In genomic region chr16:2081685-2082084, GRCh38 we compare ENCODE assay signal across 15 cellular contexts. TPM values are rescaled to one million over a fixed set of nuclear protein-coding genes. Genes with fewer than 3 reads are reported as not detected.
A peak's percentile ranks its signal among the peaks of the same experiment; 100 is the strongest.
DNase-seq lines count a peak whose midpoint lies in the region; ATAC-seq and TF ChIP-seq lines count a peak whose summit lies in the region.
"Had no signal": no experiment of that assay in that cellular context is flagged by ENCODE, and none has a peak within 500 bp of the region (broad histone marks: within the 10 kb centered on the region; RNA-seq: fewer than 3 reads in every experiment).

No MANE protein-coding gene starts in this region.

- H3K27me3 Mint-ChIP-seq in nephron (ENCODE audit: low read depth) (no peaks in the 10 kb centered on the region), osteocyte (ENCODE audit: unreplicated experiment) (no peaks in the 10 kb centered on the region)

- no peaks in the 10 kb centered on the region for H3K27me3 ChIP-seq in heart left ventricle
- H3K27me3 ChIP-seq in right atrium auricular region: no peaks in the 10 kb centered on the region
- H3K27me3 ChIP-seq in esophagus squamous epithelium: no peaks in the 10 kb centered on the region
- H3K27me3 ChIP-seq in vagina: no peaks in the 10 kb centered on the region
- H3K27me3 ChIP-seq: dorsolateral prefrontal cortex had no signal

- ATAC-seq in heart left ventricle: peak; percentile 16 to 44 (median 18)
- ATAC-seq: HCT116, psoas muscle had no signal

- H3K36me3 Mint-ChIP-seq in nephron (ENCODE audit: low read depth) (peaks cover 21% of the 10 kb centered on the region), osteocyte (ENCODE audit: unreplicated experiment) (peaks cover 14% of the 10 kb centered on the region)

- H3K27ac Mint-ChIP-seq in nephron: peak overlapping the region; percentile 97 to 98 (median 98)
- no peak overlapping the region for H3K27ac Mint-ChIP-seq in osteocyte (ENCODE audit: unreplicated experiment)

- in situ Hi-C loops in G401 (cut with HindIII; ENCODE audit: low sequenced_read_pairs): no loop called here

- peak overlapping the region in 10 of 12 donors; percentile 9 to 75 (median 54) for H3K27ac ChIP-seq in heart left ventricle
- H3K27ac ChIP-seq in right atrium auricular region: no peak overlapping the region
- peak overlapping the region in 3 of 4 donors; percentile 60 to 61 (median 60) for H3K27ac ChIP-seq in esophagus squamous epithelium
- peak overlapping the region; percentile 47 for H3K27ac ChIP-seq in vagina
- H3K27ac ChIP-seq: A549, psoas muscle had no signal

- H3K4me3 Mint-ChIP-seq in nephron: no peak overlapping the region
- no peak overlapping the region for H3K4me3 Mint-ChIP-seq in osteocyte (ENCODE audit: unreplicated experiment)

- 62 to 71% (median 66%) methylated on average over 15 to 17 of the region's 17 CpGs; no CpG with 5 or more reads in 1 of the 4 donors for WGBS in heart left ventricle, 4 donors
- WGBS in esophagus squamous epithelium, 2 donors: 67% methylated on average over 3 of the region's 17 CpGs; no CpG with 5 or more reads in 1 of the 2 donors

- TF ChIP-seq CTCF in heart left ventricle (IDR thresholded peaks at IDR 0.05) (no peak), right atrium auricular region (IDR thresholded peaks at IDR 0.05) (no peak), esophagus squamous epithelium (IDR thresholded peaks at IDR 0.05) (no peak), nephron (IDR thresholded peaks at IDR 0.05; ENCODE audit: unreplicated experiment in 3 of 3) (no peak), vagina (IDR thresholded peaks at IDR 0.05) (no peak), osteocyte (IDR thresholded peaks at IDR 0.05) (no peak)

- TF ChIP-seq POLR2A in heart left ventricle (IDR thresholded peaks at IDR 0.05) (no peak), esophagus squamous epithelium (IDR thresholded peaks at IDR 0.05) (no peak), vagina (IDR thresholded peaks at IDR 0.05) (no peak)

- intact Hi-C loops in heart left ventricle (cut with DNase I) (loop anchor here in 3 of 10 donors (5.0 to 10.0 kb wide), 2 partner anchors 57 to 59 kb away; partner anchors contain the start of gene NHERF2 (in 2 of the 3)), esophagus squamous epithelium (cut with DNase I) (no loop called here), vagina (cut with DNase I) (no loop called here)

- H3K9me3 Mint-ChIP-seq in nephron: no peaks in the 10 kb centered on the region
- H3K9me3 Mint-ChIP-seq in osteocyte (ENCODE audit: unreplicated experiment): no peaks in the 10 kb centered on the region

- H3K4me3 ChIP-seq in heart left ventricle (no peak overlapping the region), right atrium auricular region (no peak overlapping the region), esophagus squamous epithelium (no peak overlapping the region), vagina (no peak overlapping the region)
- H3K4me3 ChIP-seq: A549, dorsolateral prefrontal cortex, psoas muscle had no signal

- DNase-seq in heart left ventricle (peak in 2 of 5 donors; percentile 58 to 65), right atrium auricular region (ENCODE audit: low spot score) (no peak), esophagus squamous epithelium (lab: John Stamatoyannopoulos, UW) (no peak), vagina (ENCODE audit: extremely low spot score in 2 of 2) (no peak), osteocyte (ENCODE audit: extremely low spot score, unreplicated experiment) (no peak), G401 (ENCODE audit: low spot score) (no peak), SHP77 treated with DMSO at 0.1 percent for 48 hours (lab: John Stamatoyannopoulos, UW) (no peak)
- DNase-seq: Calu3, NCI-H1436, NCI-H748 treated with DMSO at 0.1 percent for 48 hours, psoas muscle had no signal

- no peaks in the 10 kb centered on the region for H3K9me3 ChIP-seq in heart left ventricle
- no peaks in the 10 kb centered on the region for H3K9me3 ChIP-seq in right atrium auricular region
- no peaks in the 10 kb centered on the region for H3K9me3 ChIP-seq in esophagus squamous epithelium
- H3K9me3 ChIP-seq in vagina: no peaks in the 10 kb centered on the region
- H3K9me3 ChIP-seq: A549, psoas muscle had no signal

- H3K36me3 ChIP-seq in heart left ventricle (peaks cover 0 to 95% (median 63%) of the 10 kb centered on the region in 9 donors), right atrium auricular region (peaks cover 26% of the 10 kb centered on the region), esophagus squamous epithelium (peaks cover 23 to 100% (median 38%) of the 10 kb centered on the region in 3 donors), vagina (peaks cover 0 to 49% of the 10 kb centered on the region in 2 donors)

- H3K4me1 Mint-ChIP-seq in nephron (peaks cover 11% of the 10 kb centered on the region), osteocyte (ENCODE audit: unreplicated experiment) (peaks cover 8% of the 10 kb centered on the region)

- H3K4me1 ChIP-seq in heart left ventricle (peaks cover 5 to 32% (median 22%) of the 10 kb centered on the region in 12 donors), right atrium auricular region (peaks cover 0 to 21% of the 10 kb centered on the region in 2 donors), esophagus squamous epithelium (peaks cover 13 to 54% (median 21%) of the 10 kb centered on the region in 3 donors), vagina (peaks cover 46% of the 10 kb centered on the region)
- H3K4me1 ChIP-seq: A549, psoas muscle had no signal

RNA-seq across cellular contexts. Expression of gene TSC2, which starts 33.9 kb away (rescaled TPM):
- 10 to 100 TPM; 48.4 to 94.5 (median 70.4) TPM for total RNA-seq in heart left ventricle
- polyA plus RNA-seq in heart left ventricle: 10 to 100 TPM; 33.3 to 44.8 TPM
- total RNA-seq in right atrium auricular region: 10 to 100 TPM; 42.4 to 43.2 TPM
- 10 to 100 TPM; 22.8 to 79.7 (median 41.2) TPM for total RNA-seq in esophagus squamous epithelium
- total RNA-seq in vagina: 78.6 TPM
- 183 and 194 TPM in 2 replicates for total RNA-seq in osteocyte
- 23.3 and 36.4 TPM in 2 replicates for total RNA-seq in G401 (2014; rRNA removed; shearing (Covaris generic))

RNA-seq across cellular contexts. Expression of gene NTHL1, which starts 34.1 kb away (rescaled TPM):
- total RNA-seq in heart left ventricle (10 to 100 TPM in 7 of 9 donors, 1 to 10 TPM in 2; 9.0 to 25.0 (median 11.7) TPM), right atrium auricular region (10 to 100 TPM; 10.3 to 17.7 TPM), esophagus squamous epithelium (10 to 100 TPM in 2 of 4 donors, 1 to 10 TPM in 2; 7.8 to 26.0 (median 10.0) TPM), vagina (28.5 TPM), osteocyte (22.2 and 24.3 TPM in 2 replicates)
- polyA plus RNA-seq in heart left ventricle: 10 to 100 TPM; 13.1 to 32.3 TPM
- total RNA-seq in G401 (2014; rRNA removed; shearing (Covaris generic)): 25.2 and 36.6 TPM in 2 replicates

RNA-seq across cellular contexts. Expression of gene PKD1, which starts 54.0 kb away (rescaled TPM):
- total RNA-seq in heart left ventricle: 100 to 1,000 TPM in 6 of 9 donors, 10 to 100 TPM in 3; 64.9 to 441 (median 110) TPM
- polyA plus RNA-seq in heart left ventricle: 100 to 1,000 TPM in 1 of 2 donors, 10 to 100 TPM in 1; 90.6 to 105 TPM
- 100 to 1,000 TPM; 218 to 276 TPM for total RNA-seq in right atrium auricular region
- 100 to 1,000 TPM in 1 of 4 donors, 10 to 100 TPM in 3; 34.1 to 123 (median 64.1) TPM for total RNA-seq in esophagus squamous epithelium
- 153 TPM for total RNA-seq in vagina
- 169 and 188 TPM in 2 replicates for total RNA-seq in osteocyte
- 42.0 and 113 TPM in 2 replicates for total RNA-seq in G401 (2014; rRNA removed; shearing (Covaris generic))

RNA-seq across cellular contexts. Expression of gene NHERF2, which starts 55.0 kb away (rescaled TPM):
- total RNA-seq in heart left ventricle (100 to 1,000 TPM; 124 to 496 (median 227) TPM), right atrium auricular region (100 to 1,000 TPM; 187 to 213 TPM), esophagus squamous epithelium (10 to 100 TPM; 11.6 to 31.7 (median 16.5) TPM), vagina (44.7 TPM), osteocyte (143 and 146 TPM in 2 replicates)
- 100 to 1,000 TPM; 213 to 396 TPM for polyA plus RNA-seq in heart left ventricle
- 20.5 and 28.9 TPM in 2 replicates for total RNA-seq in G401 (2014; rRNA removed; shearing (Covaris generic))

Comparison
In these comparisons a context has a peak if more than half of its experiments do, and no peak if none do; other contexts are left out.
1. H3K27ac ChIP-seq: peak in heart left ventricle (10 of 12), esophagus squamous epithelium (3 of 4) and vagina (single experiment); none in right atrium auricular region (0 of 2).